Comparison of ENCODE assay signal across 7 cellular contexts in genomic region chr3:3792391-3792790, GRCh38. TPM values are rescaled to one million over a fixed set of nuclear protein-coding genes. Genes with fewer than 3 reads are reported as not detected.
"Had no signal": no experiment of that assay in that cellular context is flagged by ENCODE, and none has a peak within 500 bp of the region (broad histone marks: within the 10 kb centered on the region; RNA-seq: fewer than 3 reads in every experiment).

No MANE protein-coding gene starts in this region.

- ATAC-seq: K562 had no signal

- H2AFZ ChIP-seq: GM23248 had no signal

- FAIRE-seq: HTR-8/SVneo, K562 had no signal

- H3K4me3 ChIP-seq: GM23248, K562 had no signal

- DNase-seq: GM23248, GOT3, H7, HCEC 1CT, IMR-90 had no signal

- H3K9ac ChIP-seq: GM23248 had no signal

- H3K27ac ChIP-seq: GM23248 had no signal

RNA-seq across cellular contexts. Expression of gene LRRN1, which starts 6.8 kb away (rescaled TPM):
- total RNA-seq: GM23248 had no signal
- polyA plus RNA-seq: GM23248, K562 had no signal
